ENCODE assay signal across 9 cellular contexts in genomic region chr4:168633071-168633470, GRCh38.
A peak's percentile ranks its signal among the peaks of the same experiment; 100 is the strongest.
DNase-seq lines count a peak whose midpoint lies in the region; ATAC-seq and TF ChIP-seq lines count a peak whose summit lies in the region.
"Had no signal": no experiment of that assay in that cellular context is flagged by ENCODE, and none has a peak within 500 bp of the region (broad histone marks: within the 10 kb centered on the region; RNA-seq: fewer than 3 reads in every experiment).

No MANE protein-coding gene starts in this region.

- TF ChIP-seq CTCF in mammary epithelial cell (conservative IDR thresholded peaks at IDR 0.05 in 1 of 2, IDR thresholded peaks at IDR 0.05 in 1 of 2; ENCODE audit: extremely low read depth in 1 of 2, insufficient read depth in 1 of 2, low read depth in 1 of 2, low read length in 2 of 2) (no peak), tibial artery (IDR thresholded peaks at IDR 0.05) (no peak)

- 39% methylated on average over 4 of the region's 4 CpGs for WGBS in mammary epithelial cell (ENCODE audit: low coverage, missing lambda C conversion rate)

- H3K4me3 ChIP-seq in MG63 (peak overlapping the region; percentile 59), mammary epithelial cell (replicated peaks in 1 of 3; ENCODE audit: insufficient read depth in 1 of 3, low read depth in 2 of 3, low read length in 3 of 3) (peak overlapping the region in 1 of 3 experiments; percentile 18), muscle layer of colon (ENCODE audit: low read depth in 1 of 2, low read length in 2 of 2) (peak overlapping the region in 1 of 2 donors; percentile 85), tibial artery (peak overlapping the region; percentile 58 to 76)

- CTCF ChIA-PET in mammary epithelial cell (lab: Charles Lee; ENCODE audit: low non-redundant PET), result no interaction called here

- H3K27me3 ChIP-seq in MG63, result no peaks in the 10 kb centered on the region
- H3K27me3 ChIP-seq in mammary epithelial cell (ENCODE audit: insufficient read depth, low read length), result no peaks in the 10 kb centered on the region
- no peaks in the 10 kb centered on the region for H3K27me3 ChIP-seq in muscle layer of colon (ENCODE audit: control insufficient read depth in 1 of 2, insufficient read depth in 2 of 2, low read length in 2 of 2)
- H3K27me3 ChIP-seq in tibial artery, result no peaks in the 10 kb centered on the region

- peaks cover 55% of the 10 kb centered on the region for H3K4me1 ChIP-seq in mammary epithelial cell (ENCODE audit: insufficient read depth, low read length)
- H3K4me1 ChIP-seq in muscle layer of colon (ENCODE audit: insufficient read depth, low read length), result peaks cover 42% of the 10 kb centered on the region
- H3K4me1 ChIP-seq in tibial artery, result peaks cover 0 to 62% (median 41%) of the 10 kb centered on the region in 4 donors
- H3K4me1 ChIP-seq: prostate gland had no signal

- H3K36me3 ChIP-seq in MG63 (no peaks in the 10 kb centered on the region), mammary epithelial cell (ENCODE audit: insufficient read depth, low read length) (no peaks in the 10 kb centered on the region), muscle layer of colon (ENCODE audit: insufficient read depth, low read length) (no peaks in the 10 kb centered on the region), tibial artery (no peaks in the 10 kb centered on the region)
- H3K36me3 ChIP-seq: prostate gland had no signal

- H3K27ac ChIP-seq in mammary epithelial cell (ENCODE audit: insufficient read depth, low read depth, low read length), result no peak overlapping the region
- H3K27ac ChIP-seq in muscle layer of colon (ENCODE audit: low read depth, low read length), result no peak overlapping the region
- peak overlapping the region; percentile 76 to 79 for H3K27ac ChIP-seq in tibial artery

- H3K9ac ChIP-seq in mammary epithelial cell (ENCODE audit: insufficient read depth, low read length), result peak overlapping the region; percentile 64
- peak overlapping the region; percentile 77 for H3K9ac ChIP-seq in muscle layer of colon (ENCODE audit: low read length)

- H4K20me1 ChIP-seq in mammary epithelial cell (ENCODE audit: insufficient read depth, low read length), result no peaks in the 10 kb centered on the region

- intact Hi-C loops in mammary epithelial cell (cut with micrococcal nuclease), result loop anchor here (5.0 kb wide), 2 partner anchors 74 to 199 kb away; no protein-coding TSS in a partner anchor
- intact Hi-C loops in tibial artery (cut with DNase I; ENCODE audit: low total_unique reads), result loop anchor here (5.0 to 10.0 kb wide), 2 partner anchors 46 to 212 kb away; no protein-coding TSS in a partner anchor

- ATAC-seq in GM21825 (IDR thresholded peaks at IDR 0.05; ENCODE audit: unreplicated experiment) (no peak), HG03460 (IDR thresholded peaks at IDR 0.05; ENCODE audit: unreplicated experiment) (no peak)

- in situ Hi-C loops in mammary epithelial cell (cut with MboI; ENCODE audit: low sequenced_read_pairs in 2 of 2), result no loop called here

- no TSS peak for BruUV-seq in mammary epithelial cell (replicated peaks; lab: Mats Ljungman, UMichigan)

- no peak overlapping the region for H2AFZ ChIP-seq in mammary epithelial cell (ENCODE audit: low read depth, low read length)

- DNase-seq in MG63 (no peak), mammary epithelial cell (no peak), tibial artery (no peak)
- DNase-seq in stimulated activated CD4-positive, alpha-beta T cell treated with anti-CD3 and anti-CD28 coated beads, Interleukin-12 subunit alpha, Interleukin-12 subunit beta, amount 100 ng/mL, for 4 hours, result no peak
- DNase-seq: NCI-H1694 had no signal

- H3K9me3 ChIP-seq in MG63, result no peaks in the 10 kb centered on the region
- no peaks in the 10 kb centered on the region for H3K9me3 ChIP-seq in mammary epithelial cell (replicated peaks; ENCODE audit: insufficient read depth, low read length)
- no peaks in the 10 kb centered on the region for H3K9me3 ChIP-seq in muscle layer of colon (ENCODE audit: low read length)
- no peaks in the 10 kb centered on the region for H3K9me3 ChIP-seq in tibial artery
- H3K9me3 ChIP-seq: prostate gland had no signal

- no peaks in the 10 kb centered on the region for H3K79me2 ChIP-seq in mammary epithelial cell (ENCODE audit: insufficient read depth, low read length)

- peak overlapping the region; percentile 92 for H3K4me2 ChIP-seq in mammary epithelial cell (ENCODE audit: insufficient read depth, low read depth, low read length)

- dilution Hi-C loops in mammary epithelial cell (cut with HindIII; ENCODE audit: low sequenced_read_pairs), result loop anchor here (5.0 kb wide), 2 partner anchors 71 to 74 kb away; no protein-coding TSS in a partner anchor

Comparison
In these comparisons a context has a peak if more than half of its experiments do, and no peak if none do; other contexts are left out.
1. H3K27ac ChIP-seq: peak in tibial artery (2 of 2); none in mammary epithelial cell (single experiment) and muscle layer of colon (single experiment).